12 cellular contexts compared by ENCODE assay signal in genomic region chr20:61719691-61720347, GRCh38.
DNase-seq lines count a peak whose midpoint lies in the region; ATAC-seq and TF ChIP-seq lines count a peak whose summit lies in the region.
"Had no signal": no experiment of that assay in that cellular context is flagged by ENCODE, and none has a peak within 500 bp of the region (broad histone marks: within the 10 kb centered on the region; RNA-seq: fewer than 3 reads in every experiment).

No MANE protein-coding gene starts in this region.

- H3K27ac ChIP-seq in lower lobe of right lung, result no peak overlapping the region
- H3K27ac ChIP-seq: esophagus squamous epithelium had no signal

- H3K27ac Mint-ChIP-seq in T-cell, result peak overlapping the region; percentile 91

- intact Hi-C loops in lower lobe of right lung (cut with DNase I), result no loop called here

- peaks cover 9 to 21% (median 19%) of the 10 kb centered on the region in 3 donors for H3K4me1 Mint-ChIP-seq in T-cell

- CTCF ChIA-PET in T-cell (lab: Charles Lee), result interaction anchor here in 1 of 2 donors (0.5 to 0.7 kb wide), 2 partner anchors 58 to 348 kb away, joined by 3 to 4 read pairs; no protein-coding TSS in a partner anchor

- H3K9me3 Mint-ChIP-seq in T-cell, result no peaks in the 10 kb centered on the region

- ATAC-seq in T-cell (replicated peaks in 1 of 4) (peak; percentile 76 to 97 (median 80)), lower lobe of right lung (no peak), GM21367 (IDR thresholded peaks at IDR 0.05; ENCODE audit: unreplicated experiment) (no peak), HG03460 (IDR thresholded peaks at IDR 0.05; ENCODE audit: unreplicated experiment) (no peak), HG02981 (IDR thresholded peaks at IDR 0.05; ENCODE audit: unreplicated experiment) (no peak)

- peaks cover 6% of the 10 kb centered on the region for H3K9me3 ChIP-seq in lower lobe of right lung

- H3K4me1 ChIP-seq in lower lobe of right lung, result no peaks in the 10 kb centered on the region
- H3K4me1 ChIP-seq: esophagus squamous epithelium had no signal

- H3K36me3 Mint-ChIP-seq in T-cell, result no peaks in the 10 kb centered on the region

- H3K4me3 ChIP-seq in lower lobe of right lung, result peak overlapping the region; percentile 19

- H3K27me3 Mint-ChIP-seq in T-cell, result peaks cover 0 to 2% of the 10 kb centered on the region in 2 donors

- H3K4me3 Mint-ChIP-seq in T-cell, result peak overlapping the region; percentile 80 to 85 (median 82)

- H3K36me3 ChIP-seq in lower lobe of right lung, result no peaks in the 10 kb centered on the region
- H3K36me3 ChIP-seq: esophagus squamous epithelium had no signal

- POLR2A ChIA-PET in T-cell (lab: Charles Lee), result no interaction called here

- DNase-seq in T-cell (peak in 33 of 34 experiments; percentile 5 to 78 (median 60)), activated T-helper 1 cell treated with Interleukin-2 at 50 U/mL for 16 hours (ENCODE audit: low read depth) (peak; percentile 32), lower lobe of right lung (no peak), foreskin melanocyte (no peak)
- peak; percentile 10 to 26 for DNase-seq in stimulated activated CD8-positive, alpha-beta memory T cell treated with anti-CD3 and anti-CD28 coated beads, Interleukin-2, amount 100 ng/mL, for 1 hour (ENCODE audit: low read depth in 2 of 2)
- DNase-seq: esophagus squamous epithelium, GF-D8, NCI-H748 treated with DMSO at 0.1 percent for 48 hours, substantia nigra had no signal

- H3K27me3 ChIP-seq in lower lobe of right lung (ENCODE audit: low read depth), result peaks cover 11% of the 10 kb centered on the region

- TF ChIP-seq CTCF in lower lobe of right lung (IDR thresholded peaks at IDR 0.05), result no peak

Comparison
In these comparisons a context has a peak if more than half of its experiments do, and no peak if none do; other contexts are left out.
1. ATAC-seq: peak in T-cell (4 of 4); none in lower lobe of right lung (0 of 2), GM21367 (single experiment), HG03460 (single experiment) and HG02981 (single experiment).
2. DNase-seq: peak in T-cell (33 of 34), activated T-helper 1 cell treated with Interleukin-2 at 50 U/mL for 16 hours (single experiment) and stimulated activated CD8-positive, alpha-beta memory T cell treated with anti-CD3 and anti-CD28 coated beads, Interleukin-2, amount 100 ng/mL, for 1 hour (2 of 2); none in lower lobe of right lung (single experiment) and foreskin melanocyte (single experiment).